ENCODE assay signal across 9 cellular contexts in the genomic region with DNA sequence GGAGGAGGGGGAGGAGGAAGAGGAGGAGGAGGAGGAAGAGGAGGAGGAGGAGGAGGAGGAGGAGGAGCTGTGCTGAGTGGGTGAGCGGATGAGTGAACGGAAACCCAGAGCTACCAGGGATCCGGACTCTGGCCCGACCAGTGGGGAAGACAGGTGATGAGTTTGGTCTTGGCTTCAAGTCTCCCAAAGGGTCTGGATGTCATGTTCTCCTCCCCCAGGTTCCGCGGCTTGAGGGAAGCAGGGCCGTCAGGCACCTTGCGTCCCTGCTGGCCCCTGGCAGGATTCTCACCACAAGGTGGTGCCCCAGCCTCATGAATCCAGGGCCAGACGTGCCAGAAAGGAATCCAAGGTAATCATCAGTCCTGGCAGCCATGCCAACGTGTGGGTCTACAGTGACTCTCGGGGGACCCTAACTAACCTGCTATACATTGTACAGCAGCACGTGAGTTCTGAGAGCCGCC. TPM values are rescaled to one million over a fixed set of nuclear protein-coding genes. Genes with fewer than 3 reads are reported as not detected.
DNase-seq lines count a peak whose midpoint lies in the region; ATAC-seq and TF ChIP-seq lines count a peak whose summit lies in the region.
"Had no signal": no experiment of that assay in that cellular context is flagged by ENCODE, and none has a peak within 500 bp of the region (broad histone marks: within the 10 kb centered on the region; RNA-seq: fewer than 3 reads in every experiment).

No MANE protein-coding gene starts in this region.

- H3K9me3 Mint-ChIP-seq in activated naive CD8-positive, alpha-beta T cell treated with anti-CD3 and anti-CD28 coated beads, Interleukin-2, amount 10 ng/mL, durations not matched to agents 7 days and 5 days, result no peaks in the 10 kb centered on the region
- H3K9me3 Mint-ChIP-seq: central memory CD8-positive, alpha-beta T cell had no signal

- H3K27me3 ChIP-seq in KMS-11 (ENCODE audit: insufficient read depth, low read depth), result no peaks in the 10 kb centered on the region

- no peak overlapping the region for H3K27ac Mint-ChIP-seq in activated naive CD8-positive, alpha-beta T cell treated with anti-CD3 and anti-CD28 coated beads, Interleukin-2, amount 10 ng/mL, durations not matched to agents 7 days and 5 days

- H2AFZ ChIP-seq in KMS-11 (ENCODE audit: low read depth), result no peak overlapping the region

- no peaks in the 10 kb centered on the region for H3K79me2 ChIP-seq in KMS-11 (ENCODE audit: insufficient read depth, low read depth)

- no peak overlapping the region for H3K4me3 ChIP-seq in GM12865 (ENCODE audit: low read depth, low read length)
- H3K4me3 ChIP-seq in KMS-11 (IDR thresholded peaks at IDR 0.05; ENCODE audit: insufficient read depth, low read depth, low read length), result no peak overlapping the region

- intact Hi-C loops in Right ventricle myocardium superior (cut with DNase I), result loop anchor here (5.0 kb wide), 1 partner anchor 131 kb away; no protein-coding TSS in a partner anchor

- H3K27me3 Mint-ChIP-seq in activated naive CD8-positive, alpha-beta T cell treated with anti-CD3 and anti-CD28 coated beads, Interleukin-2, amount 10 ng/mL, durations not matched to agents 7 days and 5 days, result no peaks in the 10 kb centered on the region
- H3K27me3 Mint-ChIP-seq: central memory CD8-positive, alpha-beta T cell had no signal

- no peaks in the 10 kb centered on the region for H3K4me1 ChIP-seq in KMS-11 (ENCODE audit: low read depth, poor library complexity, severe bottlenecking)

- no peaks in the 10 kb centered on the region for H3K36me3 Mint-ChIP-seq in activated naive CD8-positive, alpha-beta T cell treated with anti-CD3 and anti-CD28 coated beads, Interleukin-2, amount 10 ng/mL, durations not matched to agents 7 days and 5 days

- DNase-seq in GM12865 (ENCODE audit: low read depth) (peak; percentile 67), RPMI8226 (peak; percentile 82), Right ventricle myocardium superior (peak; percentile 77), pons (ENCODE audit: low spot score) (peak; percentile 40)
- DNase-seq in activated naive CD8-positive, alpha-beta T cell treated with anti-CD3 and anti-CD28 coated beads, Interleukin-2, amount 10 ng/mL, durations not matched to agents 7 days and 5 days, result peak; percentile 68

- H4K20me1 ChIP-seq in KMS-11 (ENCODE audit: insufficient read depth), result no peaks in the 10 kb centered on the region

- H3K4me1 Mint-ChIP-seq in activated naive CD8-positive, alpha-beta T cell treated with anti-CD3 and anti-CD28 coated beads, Interleukin-2, amount 10 ng/mL, durations not matched to agents 7 days and 5 days, result no peaks in the 10 kb centered on the region
- H3K4me1 Mint-ChIP-seq: central memory CD8-positive, alpha-beta T cell had no signal

- POLR2A ChIA-PET in activated naive CD8-positive, alpha-beta T cell treated with anti-CD3 and anti-CD28 coated beads, Interleukin-2, amount 10 ng/mL, durations not matched to agents 7 days and 5 days (lab: Charles Lee), result no interaction called here

- H3K4me2 ChIP-seq in KMS-11, result no peak overlapping the region

- H3K27ac ChIP-seq in KMS-11, result no peak overlapping the region

- H3K4me3 Mint-ChIP-seq in activated naive CD8-positive, alpha-beta T cell treated with anti-CD3 and anti-CD28 coated beads, Interleukin-2, amount 10 ng/mL, durations not matched to agents 7 days and 5 days, result no peak overlapping the region
- H3K4me3 Mint-ChIP-seq: central memory CD8-positive, alpha-beta T cell had no signal

- TF ChIP-seq CTCF in GM12865 (IDR thresholded peaks at IDR 0.05; ENCODE audit: insufficient read depth, low read depth, low read length, missing control alignments) (peak; percentile 58), KMS-11 (conservative IDR thresholded peaks at IDR 0.05; ENCODE audit: low read depth, low read length) (peak; percentile 50)

- no peak overlapping the region for H3K9ac ChIP-seq in KMS-11

- peak; percentile 71 for ATAC-seq in activated naive CD8-positive, alpha-beta T cell treated with anti-CD3 and anti-CD28 coated beads, Interleukin-2, amount 10 ng/mL, durations not matched to agents 7 days and 5 days (ENCODE audit: low read depth)
- peak; percentile 90 for ATAC-seq in Right ventricle myocardium superior (ENCODE audit: poor library complexity)
- no peak for ATAC-seq in GM19467 (IDR thresholded peaks at IDR 0.05; ENCODE audit: unreplicated experiment)
- ATAC-seq in HG02970 (IDR thresholded peaks at IDR 0.05; ENCODE audit: low FRiP score, unreplicated experiment), result no peak

- no peaks in the 10 kb centered on the region for H3K36me3 ChIP-seq in KMS-11 (ENCODE audit: insufficient read depth)

RNA-seq across cellular contexts. Expression of a gene that starts 13.5 kb away (rescaled TPM):
- 1 to 10 TPM; 5.4 to 6.0 TPM for total RNA-seq in activated naive CD8-positive, alpha-beta T cell treated with anti-CD3 and anti-CD28 coated beads, Interleukin-2, amount 10 ng/mL, durations not matched to agents 7 days and 5 days
- total RNA-seq in Right ventricle myocardium superior, result 3.4 TPM

RNA-seq across cellular contexts. Expression of a gene that starts 39.4 kb away (rescaled TPM):
- 10 to 100 TPM; 36.3 to 40.8 TPM for total RNA-seq in activated naive CD8-positive, alpha-beta T cell treated with anti-CD3 and anti-CD28 coated beads, Interleukin-2, amount 10 ng/mL, durations not matched to agents 7 days and 5 days
- total RNA-seq in Right ventricle myocardium superior, result 21.0 TPM

Comparison
In these comparisons a context has a peak if more than half of its experiments do, and no peak if none do; other contexts are left out.
1. ATAC-seq: peak in activated naive CD8-positive, alpha-beta T cell treated with anti-CD3 and anti-CD28 coated beads, Interleukin-2, amount 10 ng/mL, durations not matched to agents 7 days and 5 days (single experiment) and Right ventricle myocardium superior (single experiment); none in GM19467 (single experiment) and HG02970 (single experiment).
2. Peak in every context shown above with its lines, with median percentiles within 50 percentile points of each other: DNase-seq.